8 cellular contexts compared by ENCODE assay signal in the genomic region with DNA sequence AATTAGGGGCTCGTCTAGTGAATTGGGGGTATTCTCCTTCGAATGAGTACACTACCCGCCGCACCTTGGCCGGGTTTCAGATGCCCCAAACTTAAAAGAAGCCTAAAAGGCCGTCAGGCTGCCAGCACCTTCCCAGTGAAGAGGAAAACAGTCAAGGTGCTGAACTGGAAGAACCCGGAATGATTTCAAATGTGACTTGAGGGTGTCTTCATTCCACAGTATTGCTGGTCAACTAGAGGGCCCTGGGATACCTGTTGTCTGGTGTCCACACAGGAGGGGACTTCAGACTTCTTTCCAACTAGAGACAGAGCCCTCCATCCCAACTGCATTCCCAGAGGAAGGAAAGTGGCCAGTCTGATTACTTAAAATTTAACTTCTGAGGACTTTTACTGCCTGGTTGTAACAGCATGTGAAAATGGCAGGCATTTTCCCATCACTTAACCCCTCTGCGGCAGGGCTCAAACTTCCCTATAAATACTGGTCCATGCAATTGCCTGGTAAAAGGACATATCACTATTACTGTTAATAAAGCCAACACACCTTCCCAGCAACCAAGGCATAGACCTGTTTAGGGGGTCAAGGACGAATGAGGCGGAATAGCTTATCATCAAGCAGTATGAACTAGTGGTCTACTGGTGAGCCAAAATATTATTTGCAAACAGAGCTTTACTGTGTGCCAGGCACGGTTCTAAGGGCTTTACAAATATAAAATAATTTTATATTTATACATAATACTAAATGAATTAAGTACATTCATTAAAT. TPM values are rescaled to one million over a fixed set of nuclear protein-coding genes. Genes with fewer than 3 reads are reported as not detected.
DNase-seq lines count a peak whose midpoint lies in the region; ATAC-seq, FAIRE-seq and TF ChIP-seq lines count a peak whose summit lies in the region.

No MANE protein-coding gene starts in this region.

- no peak for TF ChIP-seq RAD21 in K562 (CRISPR knock-in tag; conservative IDR thresholded peaks at IDR 0.05 in 1 of 2, IDR thresholded peaks at IDR 0.05 in 1 of 2)

- H3K9me3 Mint-ChIP-seq in memory B cell: no peaks in the 10 kb centered on the region

- CTCF ChIA-PET in K562 (lab: Yijun Ruan, JAX; ENCODE audit: low intra/inter-chr PET ratio): interaction anchor here (0.7 kb wide), 1 partner anchor 206 kb away, joined by 4 read pairs; no protein-coding TSS in a partner anchor

- peaks cover 13% of the 10 kb centered on the region for H3K4me1 Mint-ChIP-seq in memory B cell

- H3K9me1 ChIP-seq in K562 (ENCODE audit: control insufficient read depth, insufficient read depth, low read length): no peaks in the 10 kb centered on the region

- DNase-seq in cardiac septum (ENCODE audit: low spot score): peak; percentile 6
- DNase-seq in Right ventricle myocardium superior: no peak
- DNase-seq in K562 (ENCODE audit: extremely low read depth in 1 of 4, low spot score in 3 of 4): no peak
- no peak for DNase-seq in memory B cell (ENCODE audit: low spot score in 2 of 2)
- DNase-seq in aorta: no peak
- DNase-seq in activated CD8-positive, alpha-beta memory T cell treated with anti-CD3 and anti-CD28 coated beads, Interleukin-2, amount 50 U/mL, for 48 hours: no peak
- no peak for DNase-seq in superior temporal gyrus (ENCODE audit: extremely low spot score)
- no peak for DNase-seq in D721Med (ENCODE audit: insufficient read length, low spot score)

- intact Hi-C loops in cardiac septum (cut with DNase I): loop anchor here (10.0 kb wide), 1 partner anchor 143 kb away; a partner anchor contains a TSS
- intact Hi-C loops in Right ventricle myocardium superior (cut with DNase I): no loop called here
- intact Hi-C loops in K562 (cut with micrococcal nuclease): loop anchor here (5.0 kb wide), 1 partner anchor 380 kb away; a partner anchor contains a TSS
- intact Hi-C loops in aorta (cut with DNase I): no loop called here

- H3K9me3 ChIP-seq in K562 (replicated peaks; ENCODE audit: control insufficient read depth, insufficient read depth, low read depth, low read length) (no peaks in the 10 kb centered on the region), aorta (ENCODE audit: control insufficient read depth, low read length) (no peaks in the 10 kb centered on the region)

- H3K4me2 ChIP-seq in K562 (ENCODE audit: insufficient read depth, low read length): peak overlapping the region; percentile 65

- 31% methylated on average over 11 of the region's 11 CpGs for WGBS in K562 (ENCODE audit: insufficient coverage, low coverage, missing lambda C conversion rate)
- WGBS in aorta, 2 donors: 33 to 35% methylated on average over 11 of the region's 11 CpGs

- H3K27ac ChIP-seq in K562 (ENCODE audit: extremely low read depth, low read depth, low read length): peak overlapping the region; percentile 69
- H3K27ac ChIP-seq in aorta (ENCODE audit: low read depth in 1 of 2, low read length in 2 of 2): peak overlapping the region in 1 of 2 donors; percentile 58

- POLR2A ChIA-PET in K562 (lab: Yijun Ruan, JAX): interaction anchor here (0.6 kb wide), 1 partner anchor 97 kb away, joined by 3 read pairs; no protein-coding TSS in a partner anchor

- peaks cover 6% of the 10 kb centered on the region; the same call in 2 of the 3 replicates for H3K79me2 ChIP-seq in K562 (ENCODE audit: control insufficient read depth, insufficient read depth, low read length)

- peak overlapping the region; percentile 93 for H3K4me3 Mint-ChIP-seq in memory B cell

- ATAC-seq in Right ventricle myocardium superior (ENCODE audit: poor library complexity) (no peak), K562 (peak; percentile 15), memory B cell (ENCODE audit: low read depth) (no peak), aorta (ENCODE audit: low FRiP score) (no peak)

- no peak for TF ChIP-seq EP300 in K562 (IDR thresholded peaks at IDR 0.05; ENCODE audit: low read length)

- TF ChIP-seq POLR2A in K562 (conservative IDR thresholded peaks at IDR 0.05): no peak

- peak overlapping the region; percentile 84 for H2AFZ ChIP-seq in K562 (ENCODE audit: low read depth, low read length)

- H3K36me3 ChIP-seq in K562 (ENCODE audit: control insufficient read depth, insufficient read depth, low read length) (no peaks in the 10 kb centered on the region), aorta (ENCODE audit: control insufficient read depth in 1 of 2, insufficient read depth in 2 of 2, low read length in 1 of 2) (no peaks in the 10 kb centered on the region)

- H3K27ac Mint-ChIP-seq in memory B cell: peak overlapping the region; percentile 82

- H3K4me3 ChIP-seq in K562 (peak overlapping the region; percentile 83), aorta (ENCODE audit: low read length in 2 of 2) (peak overlapping the region; percentile 42 to 71)

- TF ChIP-seq CTCF in K562 (IDR thresholded peaks at IDR 0.05 in 2 of 3, conservative IDR thresholded peaks at IDR 0.05 in 1 of 3; ENCODE audit: insufficient read depth in 2 of 3, low read depth in 1 of 3, low read length in 3 of 3) (no peak), D721Med (IDR thresholded peaks at IDR 0.05; ENCODE audit: insufficient read depth, missing control alignments) (no peak)

- H3K4me1 ChIP-seq in K562 (replicated peaks in 1 of 2; ENCODE audit: control insufficient read depth in 2 of 2, insufficient read depth in 2 of 2, low read length in 2 of 2) (peaks cover 17 to 19% of the 10 kb centered on the region in 2 experiments; a peak in 4 of 5 replicates), aorta (ENCODE audit: control insufficient read depth in 1 of 2, insufficient read depth in 2 of 2, low read length in 2 of 2) (no peaks in the 10 kb centered on the region)

- peak overlapping the region; percentile 61 to 98 for H3K9ac ChIP-seq in K562 (ENCODE audit: insufficient read depth in 1 of 2, low read depth in 2 of 2, low read length in 2 of 2)

- in situ Hi-C loops in K562 (cut with MboI): no loop called here

- no peaks in the 10 kb centered on the region for H3K27me3 Mint-ChIP-seq in memory B cell

- FAIRE-seq in K562 (lab: Jason Lieb, UNC) (no peak), D721Med (lab: Jason Lieb, UNC) (no peak)

- BruUV-seq in K562 (replicated peaks; lab: Mats Ljungman, UMichigan): TSS peak; percentile 95

- H3K27me3 ChIP-seq in K562 (ENCODE audit: control insufficient read depth in 2 of 2, insufficient read depth in 2 of 2, low read length in 2 of 2) (no peaks in the 10 kb centered on the region), aorta (ENCODE audit: control insufficient read depth in 1 of 2, insufficient read depth in 2 of 2, low read length in 1 of 2) (no peaks in the 10 kb centered on the region)

- no peaks in the 10 kb centered on the region for H3K36me3 Mint-ChIP-seq in memory B cell

- H4K20me1 ChIP-seq in K562 (replicated peaks; ENCODE audit: control insufficient read depth, insufficient read depth, low read length): no peaks in the 10 kb centered on the region

TF ChIP-seq in K562, 482 proteins besides CTCF, POLR2A, EP300 and RAD21 (continues in another document):
- TF ChIP-seq RCOR1 (IDR thresholded peaks at IDR 0.05; ENCODE audit: borderline replicate concordance in 1 of 2, low read depth in 2 of 2, low read length in 2 of 2) (no peak), MCM5 (IDR thresholded peaks at IDR 0.05; ENCODE audit: low read depth) (no peak), SLC30A9 (CRISPR knock-in tag; IDR thresholded peaks at IDR 0.05) (no peak), PHF8 (IDR thresholded peaks at IDR 0.05; ENCODE audit: borderline replicate concordance, low read length) (peak; percentile 73; the same call in 1 of the 2 replicates), MBD2 (IDR thresholded peaks at IDR 0.05; ENCODE audit: borderline replicate concordance, low read depth) (0 out of 2 replicates have a peak, but pooled peaks have one; percentile 49), ZFX (CRISPR knock-in tag; IDR thresholded peaks at IDR 0.05) (peak; percentile 28; the same call in 1 of the 2 replicates)
- TF ChIP-seq, protein P1, sequence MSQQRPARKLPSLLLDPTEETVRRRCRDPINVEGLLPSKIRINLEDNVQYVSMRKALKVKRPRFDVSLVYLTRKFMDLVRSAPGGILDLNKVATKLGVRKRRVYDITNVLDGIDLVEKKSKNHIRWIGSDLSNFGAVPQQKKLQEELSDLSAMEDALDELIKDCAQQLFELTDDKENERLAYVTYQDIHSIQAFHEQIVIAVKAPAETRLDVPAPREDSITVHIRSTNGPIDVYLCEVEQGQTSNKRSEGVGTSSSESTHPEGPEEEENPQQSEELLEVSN (IDR thresholded peaks at IDR 0.05; ENCODE audit: borderline replicate concordance in 1 of 2, extremely low read depth in 1 of 2, insufficient read depth in 1 of 2, insufficient read length in 1 of 2, low read depth in 1 of 2, low read length in 1 of 2, poor library complexity in 1 of 2, severe bottlenecking in 1 of 2): peak in 1 of 2 experiments; percentile 1

RNA-seq across cellular contexts. Expression of a gene that starts 0.7 kb away (rescaled TPM):
- total RNA-seq in cardiac septum (20.7 TPM), Right ventricle myocardium superior (44.1 TPM), K562 (2014; rRNA removed) (12.6 and 13.9 TPM in 2 replicates), K562 (2014; rRNA removed; fragmentation: Illumina TruSeq; extraction: Trizol) (19.4 and 20.4 TPM in 2 replicates), K562 (2015; rRNA removed; fragmentation: Illumina TruSeq; extraction: Trizol) (14.8 and 17.4 TPM in 2 replicates), K562 (2021) (14.7 and 18.2 TPM in 2 replicates), aorta (100 to 1,000 TPM; 127 TPM)
- total RNA-seq in K562 (2011; cell fraction: chromatin; rRNA removed; ENCODE audit: low replicate concordance): 30.3 and 41.4 TPM in 2 replicates
- 13.7 and 15.3 TPM in 2 replicates for total RNA-seq in K562 (2011; cell fraction: nucleolus; rRNA removed)
- total RNA-seq in K562 (2011; cell fraction: nucleoplasm; rRNA removed): 20.1 and 33.5 TPM in 2 replicates
- polyA plus RNA-seq in K562 (2011; rRNA removed) (9.8 and 17.6 TPM in 2 replicates), K562 (2014; fragmentation: Illumina TruSeq; extraction: Trizol) (16.1 and 18.9 TPM in 2 replicates), K562 (2014; fragmentation: Nextera tagmentation; extraction: Ambion mirVana) (10 to 100 TPM in 1 of 2 experiments, 1 to 10 TPM in 1; 6.8 to 14.8 TPM), K562 (2014; rRNA removed) (9.2 and 10.0 TPM in 2 replicates), aorta (100 to 1,000 TPM in 1 of 2 donors, 10 to 100 TPM in 1; 85.0 to 165 TPM)
- 5.4 and 6.3 TPM in 2 replicates for polyA plus RNA-seq in K562 (2011; cell fraction: cytosol; rRNA removed)
- polyA plus RNA-seq in K562 (2011; cell fraction: nucleus; rRNA removed): 3.5 and 8.0 TPM in 2 replicates
- polyA plus RNA-seq in K562 (2012): 12.3 and 12.9 TPM in 2 replicates
- 14.1 and 22.8 TPM in 2 replicates for polyA minus RNA-seq in K562 (2011; rRNA and poly(A)+ RNA removed)
- polyA minus RNA-seq in K562 (2011; cell fraction: cytosol; rRNA and poly(A)+ RNA removed): 8.0 and 10.1 TPM in 2 replicates
- polyA minus RNA-seq in K562 (2011; cell fraction: nucleus; rRNA and poly(A)+ RNA removed): 5.3 and 9.6 TPM in 2 replicates

Comparison
In these comparisons a context has a peak if more than half of its experiments do, and no peak if none do; other contexts are left out.
1. intact Hi-C loops: an anchor here in cardiac septum (10.0 kb wide) and K562 (5.0 kb wide); none called in Right ventricle myocardium superior and aorta.